8 cellular contexts compared by ENCODE assay signal in the genomic region with DNA sequence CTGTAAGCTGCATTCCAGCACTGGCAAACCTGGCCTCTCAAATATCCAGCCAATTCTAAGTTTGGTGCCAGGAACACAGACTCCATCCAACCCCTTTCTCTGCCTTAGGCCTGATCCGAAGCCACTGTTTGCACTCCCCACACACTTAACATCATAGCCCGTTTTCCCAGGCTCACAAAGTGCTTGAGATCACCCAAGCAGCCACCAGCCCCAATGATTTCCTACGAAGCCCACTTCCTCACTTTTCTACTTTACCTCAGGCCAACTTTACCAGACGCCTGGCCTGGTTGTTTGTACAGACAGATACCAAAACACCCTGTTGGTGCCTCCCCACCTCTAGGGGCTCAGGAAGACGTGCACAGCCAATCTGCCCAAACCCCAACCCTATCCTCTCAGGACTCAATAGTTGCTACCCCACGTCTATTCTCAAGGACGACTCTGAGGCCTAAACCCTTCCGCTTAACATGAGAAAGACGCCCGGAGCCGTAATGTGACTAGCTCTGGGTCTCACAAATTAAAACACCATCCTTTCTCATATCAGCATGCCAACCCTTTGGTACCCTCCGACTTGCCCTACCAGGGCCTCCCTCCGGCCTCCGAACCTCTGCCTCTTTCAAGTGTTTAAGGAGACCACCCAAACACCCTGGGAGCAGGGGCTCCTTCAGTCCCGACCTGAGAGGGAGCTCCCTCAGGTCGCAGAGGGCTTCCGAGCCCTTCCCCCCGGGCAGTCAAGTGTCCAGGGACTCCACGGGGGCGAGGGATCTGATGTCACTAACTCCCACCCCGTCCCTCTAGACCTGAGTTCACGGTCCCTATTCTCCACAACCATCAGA. TPM values are rescaled to one million over a fixed set of nuclear protein-coding genes. Genes with fewer than 3 reads are reported as not detected.
DNase-seq lines count a peak whose midpoint lies in the region; ATAC-seq and TF ChIP-seq lines count a peak whose summit lies in the region.

No MANE protein-coding gene starts in this region.

- TF ChIP-seq CTCF in choroid plexus epithelial cell (conservative IDR thresholded peaks at IDR 0.05; ENCODE audit: low read depth, low read length) (no peak), upper lobe of right lung (IDR thresholded peaks at IDR 0.05) (no peak)

- H3K36me3 Mint-ChIP-seq in activated CD4-positive, alpha-beta T cell treated with anti-CD3 and anti-CD28 coated beads, Interleukin-2, amount 10 ng/mL, durations not matched to agents 7 days and 5 days (ENCODE audit: low read depth), result peaks cover 22% of the 10 kb centered on the region
- H3K36me3 Mint-ChIP-seq in activated T-helper 2 cell treated with anti-CD3 and anti-CD28 coated beads, Interferon-gamma antibody, Interleukin-2, Interleukin-4, amounts not matched to agents 10 μg/mL and 5 μg/mL and 100 μg/mL, durations not matched to agents 14 hours and 24 hours and 36 hours (ENCODE audit: low read depth), result peaks cover 20% of the 10 kb centered on the region
- H3K36me3 Mint-ChIP-seq in T-helper 2 cell treated with Interferon-gamma antibody and Interleukin-4, amounts not matched to agents 5 μg/mL and 100 μg/mL, for 36 hours (ENCODE audit: low read depth), result peaks cover 19% of the 10 kb centered on the region

- H3K9me3 Mint-ChIP-seq in activated CD4-positive, alpha-beta T cell treated with anti-CD3 and anti-CD28 coated beads, Interleukin-2, amount 10 ng/mL, durations not matched to agents 7 days and 5 days, result no peaks in the 10 kb centered on the region
- no peaks in the 10 kb centered on the region for H3K9me3 Mint-ChIP-seq in activated T-helper 2 cell treated with anti-CD3 and anti-CD28 coated beads, Interferon-gamma antibody, Interleukin-2, Interleukin-4, amounts not matched to agents 10 μg/mL and 5 μg/mL and 100 μg/mL, durations not matched to agents 14 hours and 24 hours and 36 hours
- H3K9me3 Mint-ChIP-seq in T-helper 2 cell treated with Interferon-gamma antibody and Interleukin-4, amounts not matched to agents 5 μg/mL and 100 μg/mL, for 36 hours, result no peaks in the 10 kb centered on the region

- H3K27ac ChIP-seq in upper lobe of right lung, result peak overlapping the region; percentile 100

- CTCF ChIA-PET in activated CD4-positive, alpha-beta T cell treated with anti-CD3 and anti-CD28 coated beads, Interleukin-2, amount 10 ng/mL, durations not matched to agents 7 days and 5 days (lab: Charles Lee), result interaction anchor here (0.8 to 6.3 kb wide), 8 partner anchors 9 to 62 kb away, joined by 3 to 68 read pairs (median 6); no protein-coding TSS in a partner anchor

- peaks cover 40% of the 10 kb centered on the region for H3K4me1 ChIP-seq in upper lobe of right lung

- peaks cover 30% of the 10 kb centered on the region for H3K36me3 ChIP-seq in upper lobe of right lung

- H3K27me3 ChIP-seq in upper lobe of right lung, result no peaks in the 10 kb centered on the region

- POLR2A ChIA-PET in activated CD4-positive, alpha-beta T cell treated with anti-CD3 and anti-CD28 coated beads, Interleukin-2, amount 10 ng/mL, durations not matched to agents 7 days and 5 days (lab: Charles Lee), result no interaction called here

- H3K9me3 ChIP-seq in upper lobe of right lung, result no peaks in the 10 kb centered on the region

- peaks cover 44% of the 10 kb centered on the region for H3K4me1 Mint-ChIP-seq in activated CD4-positive, alpha-beta T cell treated with anti-CD3 and anti-CD28 coated beads, Interleukin-2, amount 10 ng/mL, durations not matched to agents 7 days and 5 days
- H3K4me1 Mint-ChIP-seq in activated T-helper 2 cell treated with anti-CD3 and anti-CD28 coated beads, Interferon-gamma antibody, Interleukin-2, Interleukin-4, amounts not matched to agents 10 μg/mL and 5 μg/mL and 100 μg/mL, durations not matched to agents 14 hours and 24 hours and 36 hours (ENCODE audit: low read depth), result peaks cover 43% of the 10 kb centered on the region
- H3K4me1 Mint-ChIP-seq in T-helper 2 cell treated with Interferon-gamma antibody and Interleukin-4, amounts not matched to agents 5 μg/mL and 100 μg/mL, for 36 hours (ENCODE audit: low read depth), result peaks cover 51% of the 10 kb centered on the region

- peak; percentile 22 for DNase-seq in activated CD4-positive, alpha-beta T cell treated with anti-CD3 and anti-CD28 coated beads, Interleukin-2, amount 10 ng/mL, durations not matched to agents 7 days and 5 days
- no peak for DNase-seq in activated CD4-positive, alpha-beta T cell treated with anti-CD3 and anti-CD28 coated beads, Interleukin-2, amount 50 U/mL, for 48 hours
- DNase-seq in choroid plexus epithelial cell (ENCODE audit: low read depth) (peak; percentile 51), medulla oblongata (ENCODE audit: extremely low spot score) (peak; percentile 48), upper lobe of right lung (no peak), occipital lobe (lab: John Stamatoyannopoulos, UW) (no peak)
- no peak for DNase-seq in activated T-helper 2 cell treated with anti-CD3 and anti-CD28 coated beads, Interferon-gamma antibody, Interleukin-2, Interleukin-4, amounts not matched to agents 10 μg/mL and 5 μg/mL and 100 μg/mL, durations not matched to agents 14 hours and 24 hours and 36 hours (ENCODE audit: low spot score)
- no peak for DNase-seq in T-helper 2 cell treated with Interferon-gamma antibody and Interleukin-4, amounts not matched to agents 5 μg/mL and 100 μg/mL, for 36 hours (ENCODE audit: low spot score)

- intact Hi-C loops in upper lobe of right lung (cut with DNase I), result no loop called here
- intact Hi-C loops in activated T-helper 2 cell treated with anti-CD3 and anti-CD28 coated beads, Interferon-gamma antibody, Interleukin-2, Interleukin-4, amounts not matched to agents 10 μg/mL and 5 μg/mL and 100 μg/mL, durations not matched to agents 14 hours and 24 hours and 36 hours (cut with micrococcal nuclease), result loop anchor here (1.0 kb wide), 6 partner anchors 16 to 298 kb away; a partner anchor contains a TSS

- ATAC-seq in upper lobe of right lung, result no peak

- no peak overlapping the region for H3K4me3 Mint-ChIP-seq in activated CD4-positive, alpha-beta T cell treated with anti-CD3 and anti-CD28 coated beads, Interleukin-2, amount 10 ng/mL, durations not matched to agents 7 days and 5 days
- no peak overlapping the region for H3K4me3 Mint-ChIP-seq in activated T-helper 2 cell treated with anti-CD3 and anti-CD28 coated beads, Interferon-gamma antibody, Interleukin-2, Interleukin-4, amounts not matched to agents 10 μg/mL and 5 μg/mL and 100 μg/mL, durations not matched to agents 14 hours and 24 hours and 36 hours (ENCODE audit: low read depth)
- no peak overlapping the region for H3K4me3 Mint-ChIP-seq in T-helper 2 cell treated with Interferon-gamma antibody and Interleukin-4, amounts not matched to agents 5 μg/mL and 100 μg/mL, for 36 hours

- H3K27ac Mint-ChIP-seq in activated CD4-positive, alpha-beta T cell treated with anti-CD3 and anti-CD28 coated beads, Interleukin-2, amount 10 ng/mL, durations not matched to agents 7 days and 5 days, result no peak overlapping the region
- H3K27ac Mint-ChIP-seq in activated T-helper 2 cell treated with anti-CD3 and anti-CD28 coated beads, Interferon-gamma antibody, Interleukin-2, Interleukin-4, amounts not matched to agents 10 μg/mL and 5 μg/mL and 100 μg/mL, durations not matched to agents 14 hours and 24 hours and 36 hours, result no peak overlapping the region
- H3K27ac Mint-ChIP-seq in T-helper 2 cell treated with Interferon-gamma antibody and Interleukin-4, amounts not matched to agents 5 μg/mL and 100 μg/mL, for 36 hours, result no peak overlapping the region

- no peaks in the 10 kb centered on the region for H3K27me3 Mint-ChIP-seq in activated CD4-positive, alpha-beta T cell treated with anti-CD3 and anti-CD28 coated beads, Interleukin-2, amount 10 ng/mL, durations not matched to agents 7 days and 5 days
- no peaks in the 10 kb centered on the region for H3K27me3 Mint-ChIP-seq in activated T-helper 2 cell treated with anti-CD3 and anti-CD28 coated beads, Interferon-gamma antibody, Interleukin-2, Interleukin-4, amounts not matched to agents 10 μg/mL and 5 μg/mL and 100 μg/mL, durations not matched to agents 14 hours and 24 hours and 36 hours (ENCODE audit: low read depth)
- no peaks in the 10 kb centered on the region for H3K27me3 Mint-ChIP-seq in T-helper 2 cell treated with Interferon-gamma antibody and Interleukin-4, amounts not matched to agents 5 μg/mL and 100 μg/mL, for 36 hours (ENCODE audit: low read depth)

- H3K4me3 ChIP-seq in choroid plexus epithelial cell (ENCODE audit: low read depth, low read length) (peak overlapping the region; percentile 90), upper lobe of right lung (peak overlapping the region; percentile 82)

RNA-seq across cellular contexts. Expression of a gene that starts 3.4 kb away (rescaled TPM):
- 10 to 100 TPM; 26.9 to 28.7 TPM for total RNA-seq in activated CD4-positive, alpha-beta T cell treated with anti-CD3 and anti-CD28 coated beads, Interleukin-2, amount 10 ng/mL, durations not matched to agents 7 days and 5 days
- total RNA-seq in upper lobe of right lung (350 TPM), occipital lobe (7.8 TPM)
- total RNA-seq in activated T-helper 2 cell treated with anti-CD3 and anti-CD28 coated beads, Interferon-gamma antibody, Interleukin-2, Interleukin-4, amounts not matched to agents 10 μg/mL and 5 μg/mL and 100 μg/mL, durations not matched to agents 14 hours and 24 hours and 36 hours, result 41.8 and 43.2 TPM in 2 replicates

RNA-seq across cellular contexts. Expression of a gene that starts 7.2 kb away (rescaled TPM):
- 10 to 100 TPM; 71.1 to 79.1 TPM for total RNA-seq in activated CD4-positive, alpha-beta T cell treated with anti-CD3 and anti-CD28 coated beads, Interleukin-2, amount 10 ng/mL, durations not matched to agents 7 days and 5 days
- total RNA-seq in upper lobe of right lung (78.1 TPM), occipital lobe (27.9 TPM)
- 44.6 and 44.7 TPM in 2 replicates for total RNA-seq in activated T-helper 2 cell treated with anti-CD3 and anti-CD28 coated beads, Interferon-gamma antibody, Interleukin-2, Interleukin-4, amounts not matched to agents 10 μg/mL and 5 μg/mL and 100 μg/mL, durations not matched to agents 14 hours and 24 hours and 36 hours

RNA-seq across cellular contexts. Expression of a gene that starts 20.6 kb away (rescaled TPM):
- total RNA-seq in activated CD4-positive, alpha-beta T cell treated with anti-CD3 and anti-CD28 coated beads, Interleukin-2, amount 10 ng/mL, durations not matched to agents 7 days and 5 days, result 10 to 100 TPM; 34.8 to 37.2 TPM
- 9.3 TPM for total RNA-seq in upper lobe of right lung
- total RNA-seq in activated T-helper 2 cell treated with anti-CD3 and anti-CD28 coated beads, Interferon-gamma antibody, Interleukin-2, Interleukin-4, amounts not matched to agents 10 μg/mL and 5 μg/mL and 100 μg/mL, durations not matched to agents 14 hours and 24 hours and 36 hours, result 18.7 and 25.0 TPM in 2 replicates
- 35.9 TPM for total RNA-seq in occipital lobe

RNA-seq across cellular contexts. Expression of a gene that starts 31.7 kb away (rescaled TPM):
- total RNA-seq in activated CD4-positive, alpha-beta T cell treated with anti-CD3 and anti-CD28 coated beads, Interleukin-2, amount 10 ng/mL, durations not matched to agents 7 days and 5 days, result under 1 TPM; 0.15 to 0.20 TPM
- not detected for total RNA-seq in upper lobe of right lung
- total RNA-seq in activated T-helper 2 cell treated with anti-CD3 and anti-CD28 coated beads, Interferon-gamma antibody, Interleukin-2, Interleukin-4, amounts not matched to agents 10 μg/mL and 5 μg/mL and 100 μg/mL, durations not matched to agents 14 hours and 24 hours and 36 hours, result 2.4 and 3.1 TPM in 2 replicates
- total RNA-seq in occipital lobe, result 0.31 TPM

RNA-seq across cellular contexts. Expression of a gene that starts 34.4 kb away (rescaled TPM):
- 10 to 100 TPM; 12.2 to 12.9 TPM for total RNA-seq in activated CD4-positive, alpha-beta T cell treated with anti-CD3 and anti-CD28 coated beads, Interleukin-2, amount 10 ng/mL, durations not matched to agents 7 days and 5 days
- total RNA-seq in upper lobe of right lung (7.8 TPM), occipital lobe (4.8 TPM)
- 7.8 and 8.0 TPM in 2 replicates for total RNA-seq in activated T-helper 2 cell treated with anti-CD3 and anti-CD28 coated beads, Interferon-gamma antibody, Interleukin-2, Interleukin-4, amounts not matched to agents 10 μg/mL and 5 μg/mL and 100 μg/mL, durations not matched to agents 14 hours and 24 hours and 36 hours

Comparison
In these comparisons a context has a peak if more than half of its experiments do, and no peak if none do; other contexts are left out.
1. DNase-seq: peak in activated CD4-positive, alpha-beta T cell treated with anti-CD3 and anti-CD28 coated beads, Interleukin-2, amount 10 ng/mL, durations not matched to agents 7 days and 5 days (single experiment), choroid plexus epithelial cell (single experiment) and medulla oblongata (single experiment); none in activated CD4-positive, alpha-beta T cell treated with anti-CD3 and anti-CD28 coated beads, Interleukin-2, amount 50 U/mL, for 48 hours (0 of 2), upper lobe of right lung (single experiment), activated T-helper 2 cell treated with anti-CD3 and anti-CD28 coated beads, Interferon-gamma antibody, Interleukin-2, Interleukin-4, amounts not matched to agents 10 μg/mL and 5 μg/mL and 100 μg/mL, durations not matched to agents 14 hours and 24 hours and 36 hours (single experiment), occipital lobe (single experiment) and T-helper 2 cell treated with Interferon-gamma antibody and Interleukin-4, amounts not matched to agents 5 μg/mL and 100 μg/mL, for 36 hours (single experiment).